ENCODE assay signal across 20 cellular contexts in the genomic region with DNA sequence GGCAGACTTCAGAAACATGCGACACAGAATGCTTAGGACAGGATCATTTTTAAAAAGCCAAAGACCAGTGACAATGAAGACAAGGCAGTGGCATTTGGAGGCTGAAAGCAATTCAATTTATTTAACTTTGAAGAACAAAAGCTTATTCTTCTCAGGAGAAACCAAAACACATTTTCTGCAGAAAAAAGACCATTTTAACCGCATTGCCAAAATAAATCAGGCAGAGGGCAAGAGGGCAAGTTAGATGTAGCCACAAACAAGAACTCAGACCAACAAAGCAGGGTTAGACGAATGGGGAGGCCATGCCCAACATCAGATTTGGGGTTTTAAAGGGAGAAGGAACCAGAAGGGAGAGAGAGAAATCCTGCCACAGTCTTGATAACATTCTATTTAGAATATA. TPM values are rescaled to one million over a fixed set of nuclear protein-coding genes. Genes with fewer than 3 reads are reported as not detected.
A peak's percentile ranks its signal among the peaks of the same experiment; 100 is the strongest.
DNase-seq lines count a peak whose midpoint lies in the region; ATAC-seq and TF ChIP-seq lines count a peak whose summit lies in the region.
"Had no signal": no experiment of that assay in that cellular context is flagged by ENCODE, and none has a peak within 500 bp of the region (broad histone marks: within the 10 kb centered on the region; RNA-seq: fewer than 3 reads in every experiment).

No MANE protein-coding gene starts in this region.

- peaks cover 0 to 10% of the 10 kb centered on the region in 2 donors for H3K36me3 ChIP-seq in gastrocnemius medialis

- peaks cover 33 to 58% of the 10 kb centered on the region in 2 donors for H3K4me1 ChIP-seq in gastrocnemius medialis
- H3K4me1 ChIP-seq: SJCRH30 had no signal

- no peak for ATAC-seq in gastrocnemius medialis
- no peak for ATAC-seq in HG03097 (IDR thresholded peaks at IDR 0.05; ENCODE audit: low FRiP score, unreplicated experiment)

- intact Hi-C loops in gastrocnemius medialis (cut with DNase I; ENCODE audit: low total_unique reads), result no loop called here

- in situ Hi-C loops in astrocyte of the spinal cord (cut with HindIII; ENCODE audit: low sequenced_read_pairs), result no loop called here
- in situ Hi-C loops in gastrocnemius medialis (cut with MboI; ENCODE audit: low sequenced_read_pairs in 4 of 4), result no loop called here

- no peaks in the 10 kb centered on the region for H3K9me3 ChIP-seq in gastrocnemius medialis
- H3K9me3 ChIP-seq: SJCRH30 had no signal

- no peak overlapping the region for H3K4me3 ChIP-seq in astrocyte of the spinal cord (ENCODE audit: low read depth, low read length)
- no peak overlapping the region for H3K4me3 ChIP-seq in gastrocnemius medialis
- H3K4me3 ChIP-seq: GM23248, PC-9, SJCRH30 had no signal

- no peak for TF ChIP-seq CTCF in astrocyte of the spinal cord (IDR thresholded peaks at IDR 0.05; ENCODE audit: low read depth, low read length)
- TF ChIP-seq CTCF in gastrocnemius medialis (IDR thresholded peaks at IDR 0.05 in 4 of 5, conservative IDR thresholded peaks at IDR 0.05 in 1 of 5), result no peak

- DNase-seq in OCI-M1 (lab: John Stamatoyannopoulos, UW) (peak; percentile 5), astrocyte of the spinal cord (ENCODE audit: low read depth, low spot score) (peak; percentile 56), medulla oblongata (ENCODE audit: extremely low spot score) (peak; percentile 34), gastrocnemius medialis (no peak), DMS 273 treated with DMSO at 0.1 percent for 48 hours (lab: John Stamatoyannopoulos, UW) (no peak), dedifferentiated amniotic fluid mesenchymal stem cell (ENCODE audit: extremely low spot score) (no peak)
- DNase-seq: ACHN, AML-193, DND-41, GM23248, HCEC 1CT, Karpas-422, NCI-H1417 treated with DMSO at 0.1 percent for 48 hours, NCI-H187 treated with DMSO at 0.1 percent for 48 hours, NCI-H2227 treated with DMSO at 0.1 percent for 48 hours, NCI-H524 treated with DMSO at 0.1 percent for 48 hours, PC-9, SJCRH30 had no signal

- TF ChIP-seq POLR2A in gastrocnemius medialis (IDR thresholded peaks at IDR 0.05), result no peak

- H3K27ac ChIP-seq in gastrocnemius medialis, result peak overlapping the region in 3 of 4 donors; percentile 14 to 86 (median 83)
- H3K27ac ChIP-seq: C4-2B, GM23248, PC-9, SJCRH30 had no signal

- no peaks in the 10 kb centered on the region for H3K27me3 ChIP-seq in gastrocnemius medialis
- H3K27me3 ChIP-seq: SJCRH30 had no signal

RNA-seq across cellular contexts. Expression of gene RELL1, which starts 58.9 kb away (rescaled TPM):
- total RNA-seq in gastrocnemius medialis, result 10 to 100 TPM; 13.7 to 36.3 (median 27.8) TPM

Comparison
In these comparisons a context has a peak if more than half of its experiments do, and no peak if none do; other contexts are left out.
1. DNase-seq: peak in OCI-M1 (single experiment), astrocyte of the spinal cord (single experiment) and medulla oblongata (single experiment); none in gastrocnemius medialis (0 of 2), DMS 273 treated with DMSO at 0.1 percent for 48 hours (single experiment) and dedifferentiated amniotic fluid mesenchymal stem cell (single experiment).